Comparison of ENCODE assay signal across 19 cellular contexts in the genomic region with DNA sequence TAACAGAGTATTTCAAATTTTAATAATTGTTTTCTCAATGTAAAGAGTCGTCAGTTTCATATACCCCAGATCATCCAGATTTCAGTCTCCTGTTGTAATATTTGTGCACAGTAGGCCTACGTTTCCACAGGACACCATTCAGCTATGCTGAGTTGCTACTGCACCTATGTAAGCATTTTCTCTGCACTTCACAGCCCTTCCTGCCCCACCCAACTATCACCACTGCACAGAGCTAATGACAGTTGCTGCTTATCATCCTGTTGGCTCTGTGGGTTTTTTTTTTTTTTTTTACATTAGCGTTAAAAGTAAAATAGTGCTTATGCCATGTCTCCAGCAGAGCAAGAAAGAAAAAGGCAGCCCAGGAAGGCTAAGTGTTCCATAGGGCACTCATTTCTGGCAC. TPM values are rescaled to one million over a fixed set of nuclear protein-coding genes. Genes with fewer than 3 reads are reported as not detected.
DNase-seq lines count a peak whose midpoint lies in the region; ATAC-seq lines count a peak whose summit lies in the region.
"Had no signal": no experiment of that assay in that cellular context is flagged by ENCODE, and none has a peak within 500 bp of the region (broad histone marks: within the 10 kb centered on the region; RNA-seq: fewer than 3 reads in every experiment).

No MANE protein-coding gene starts in this region.

- no peaks in the 10 kb centered on the region for H3K27me3 Mint-ChIP-seq in CD4-positive, CD25-positive, alpha-beta regulatory T cell
- H3K27me3 Mint-ChIP-seq in activated naive CD8-positive, alpha-beta T cell treated with anti-CD3 and anti-CD28 coated beads, Interleukin-2, amount 10 ng/mL, durations not matched to agents 7 days and 5 days = peaks cover 33% of the 10 kb centered on the region

- peaks cover 0 to 1% (median 0%) of the 10 kb centered on the region in 7 donors for H3K9me3 Mint-ChIP-seq in CD4-positive, CD25-positive, alpha-beta regulatory T cell
- H3K9me3 Mint-ChIP-seq in activated naive CD8-positive, alpha-beta T cell treated with anti-CD3 and anti-CD28 coated beads, Interleukin-2, amount 10 ng/mL, durations not matched to agents 7 days and 5 days = no peaks in the 10 kb centered on the region
- H3K9me3 Mint-ChIP-seq: endodermal cell had no signal

- POLR2A ChIA-PET in activated naive CD8-positive, alpha-beta T cell treated with anti-CD3 and anti-CD28 coated beads, Interleukin-2, amount 10 ng/mL, durations not matched to agents 7 days and 5 days (lab: Charles Lee) = interaction anchor here (1.1 to 1.3 kb wide), 3 partner anchors 8 to 16 kb away, joined by 3 to 5 read pairs (median 4); partner anchors contain the start of gene FXN

- no peaks in the 10 kb centered on the region for H3K36me3 ChIP-seq in CD4-positive, CD25-positive, alpha-beta regulatory T cell (ENCODE audit: control insufficient read depth, insufficient read depth, low read length)

- H3K27ac Mint-ChIP-seq in CD4-positive, CD25-positive, alpha-beta regulatory T cell = peak overlapping the region; percentile 81 to 92 (median 92)
- H3K27ac Mint-ChIP-seq in activated naive CD8-positive, alpha-beta T cell treated with anti-CD3 and anti-CD28 coated beads, Interleukin-2, amount 10 ng/mL, durations not matched to agents 7 days and 5 days = peak overlapping the region; percentile 63
- H3K27ac Mint-ChIP-seq: endodermal cell had no signal

- H3K27me3 ChIP-seq in CD4-positive, CD25-positive, alpha-beta regulatory T cell (ENCODE audit: control insufficient read depth, insufficient read depth, low read length) = no peaks in the 10 kb centered on the region

- no peaks in the 10 kb centered on the region for H3K36me3 Mint-ChIP-seq in CD4-positive, CD25-positive, alpha-beta regulatory T cell
- H3K36me3 Mint-ChIP-seq in activated naive CD8-positive, alpha-beta T cell treated with anti-CD3 and anti-CD28 coated beads, Interleukin-2, amount 10 ng/mL, durations not matched to agents 7 days and 5 days = no peaks in the 10 kb centered on the region

- H3K4me3 ChIP-seq in CD4-positive, CD25-positive, alpha-beta regulatory T cell (ENCODE audit: low read depth, low read length) = peak overlapping the region; percentile 58
- H3K4me3 ChIP-seq: lung had no signal

- intact Hi-C loops in left ventricle myocardium superior (cut with micrococcal nuclease) = loop anchor here (10.0 kb wide), 1 partner anchor 435 kb away; no protein-coding TSS in a partner anchor

- peak overlapping the region; percentile 60 for H3K27ac ChIP-seq in CD4-positive, CD25-positive, alpha-beta regulatory T cell (ENCODE audit: insufficient read depth, low read length, poor library complexity, severe bottlenecking)

- peaks cover 8 to 37% (median 27%) of the 10 kb centered on the region in 4 donors for H3K4me1 Mint-ChIP-seq in CD4-positive, CD25-positive, alpha-beta regulatory T cell
- H3K4me1 Mint-ChIP-seq in activated naive CD8-positive, alpha-beta T cell treated with anti-CD3 and anti-CD28 coated beads, Interleukin-2, amount 10 ng/mL, durations not matched to agents 7 days and 5 days = peaks cover 22% of the 10 kb centered on the region

- no peaks in the 10 kb centered on the region for H3K9me3 ChIP-seq in CD4-positive, CD25-positive, alpha-beta regulatory T cell (ENCODE audit: control insufficient read depth in 2 of 2, low read length in 2 of 2)

- H3K4me3 Mint-ChIP-seq in CD4-positive, CD25-positive, alpha-beta regulatory T cell = peak overlapping the region; percentile 25 to 40 (median 32)
- H3K4me3 Mint-ChIP-seq in activated naive CD8-positive, alpha-beta T cell treated with anti-CD3 and anti-CD28 coated beads, Interleukin-2, amount 10 ng/mL, durations not matched to agents 7 days and 5 days = peak overlapping the region; percentile 20
- H3K4me3 Mint-ChIP-seq: endodermal cell had no signal

- DNase-seq in NCI-H146 (lab: John Stamatoyannopoulos, UW) (peak; percentile 17), NCI-H146 treated with DMSO at 0.1 percent for 48 hours (lab: John Stamatoyannopoulos, UW; ENCODE audit: unreplicated experiment) (no peak), SW480 (ENCODE audit: low spot score) (peak; percentile 46), left ventricle myocardium superior (no peak), cerebellar cortex (ENCODE audit: low spot score) (no peak)
- peak in 2 of 3 donors; percentile 74 to 93 for DNase-seq in CD4-positive, CD25-positive, alpha-beta regulatory T cell
- DNase-seq in activated naive CD8-positive, alpha-beta T cell treated with anti-CD3 and anti-CD28 coated beads, Interleukin-2, amount 10 ng/mL, durations not matched to agents 7 days and 5 days = no peak
- DNase-seq: endodermal cell, foreskin fibroblast, IMR-90, retina, substantia nigra had no signal

- ATAC-seq in CD4-positive, CD25-positive, alpha-beta regulatory T cell (ENCODE audit: low read depth in 2 of 2) = peak; percentile 96 to 99
- peak; percentile 97 for ATAC-seq in activated naive CD8-positive, alpha-beta T cell treated with anti-CD3 and anti-CD28 coated beads, Interleukin-2, amount 10 ng/mL, durations not matched to agents 7 days and 5 days (ENCODE audit: low read depth)
- ATAC-seq in left ventricle myocardium superior (no peak), GM19397 (IDR thresholded peaks at IDR 0.05; ENCODE audit: unreplicated experiment) (no peak)

- H3K4me1 ChIP-seq in CD4-positive, CD25-positive, alpha-beta regulatory T cell (ENCODE audit: control insufficient read depth, insufficient read depth, low read length, poor library complexity, severe bottlenecking) = peaks cover 21% of the 10 kb centered on the region

RNA-seq across cellular contexts. Expression of gene PRKACG, which starts 5.9 kb away (rescaled TPM):
- total RNA-seq in CD4-positive, CD25-positive, alpha-beta regulatory T cell = not detected
- polyA plus RNA-seq in CD4-positive, CD25-positive, alpha-beta regulatory T cell = not detected
- total RNA-seq in activated naive CD8-positive, alpha-beta T cell treated with anti-CD3 and anti-CD28 coated beads, Interleukin-2, amount 10 ng/mL, durations not matched to agents 7 days and 5 days = not detected
- total RNA-seq in left ventricle myocardium superior = not detected
- total RNA-seq: A172, cardiac septum, endodermal cell, IMR-90, lung, NCI-H460 had no signal
- polyA plus RNA-seq: adipose tissue, IMR-90, lung, neural cell had no signal

RNA-seq across cellular contexts. Expression of gene FXN, which starts 15.7 kb away (rescaled TPM):
- total RNA-seq in CD4-positive, CD25-positive, alpha-beta regulatory T cell = 15.4 TPM
- 10 to 100 TPM; 37.2 to 58.7 (median 50.0) TPM for polyA plus RNA-seq in CD4-positive, CD25-positive, alpha-beta regulatory T cell
- total RNA-seq in activated naive CD8-positive, alpha-beta T cell treated with anti-CD3 and anti-CD28 coated beads, Interleukin-2, amount 10 ng/mL, durations not matched to agents 7 days and 5 days = 10 to 100 TPM; 11.4 to 12.2 TPM
- 35.8 TPM for total RNA-seq in left ventricle myocardium superior

Comparison
In these comparisons a context has a peak if more than half of its experiments do, and no peak if none do; other contexts are left out.
1. DNase-seq: peak in NCI-H146 (single experiment), CD4-positive, CD25-positive, alpha-beta regulatory T cell (2 of 3) and SW480 (single experiment); none in NCI-H146 treated with DMSO at 0.1 percent for 48 hours (single experiment), activated naive CD8-positive, alpha-beta T cell treated with anti-CD3 and anti-CD28 coated beads, Interleukin-2, amount 10 ng/mL, durations not matched to agents 7 days and 5 days (single experiment), left ventricle myocardium superior (single experiment) and cerebellar cortex (single experiment).
2. ATAC-seq: peak in CD4-positive, CD25-positive, alpha-beta regulatory T cell (2 of 2) and activated naive CD8-positive, alpha-beta T cell treated with anti-CD3 and anti-CD28 coated beads, Interleukin-2, amount 10 ng/mL, durations not matched to agents 7 days and 5 days (single experiment); none in left ventricle myocardium superior (single experiment) and GM19397 (single experiment).